Comparison of ENCODE assay signal across 9 cellular contexts in the genomic region with DNA sequence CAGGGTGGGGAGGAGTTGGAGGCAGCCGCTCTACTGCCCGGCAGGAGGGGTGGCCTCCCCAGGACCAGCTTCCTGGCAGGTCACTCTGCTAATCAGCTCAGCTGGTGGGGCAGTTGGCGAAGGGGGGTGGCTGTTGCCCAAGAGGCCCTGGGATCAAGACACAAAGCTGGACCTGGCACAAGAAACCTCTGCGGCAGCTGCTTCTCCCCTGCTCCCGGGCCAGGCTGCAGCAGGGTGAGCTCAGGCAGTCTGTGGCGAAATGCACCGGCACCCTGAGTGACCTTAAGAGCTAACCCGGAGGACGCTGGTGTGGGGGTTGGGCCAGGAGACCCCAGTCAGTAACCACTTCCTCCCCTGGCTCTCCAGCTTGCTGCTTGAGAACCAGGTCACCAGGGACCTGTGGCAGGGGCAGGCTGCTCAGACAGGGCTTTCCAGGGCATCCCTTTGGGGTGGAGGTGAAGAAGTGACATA. TPM values are rescaled to one million over a fixed set of nuclear protein-coding genes. Genes with fewer than 3 reads are reported as not detected.
DNase-seq lines count a peak whose midpoint lies in the region; ATAC-seq, FAIRE-seq and TF ChIP-seq lines count a peak whose summit lies in the region.
"Had no signal": no experiment of that assay in that cellular context is flagged by ENCODE, and none has a peak within 500 bp of the region (broad histone marks: within the 10 kb centered on the region; RNA-seq: fewer than 3 reads in every experiment).

No MANE protein-coding gene starts in this region.

- no peaks in the 10 kb centered on the region for H3K9me3 Mint-ChIP-seq in IgD-negative memory B cell
- no peaks in the 10 kb centered on the region for H3K9me3 Mint-ChIP-seq in activated CD8-positive, alpha-beta T cell treated with anti-CD3 and anti-CD28 coated beads for 36 hours

- H3K27ac Mint-ChIP-seq in IgD-negative memory B cell, result peak overlapping the region in 2 of 3 donors; percentile 91 to 96
- H3K27ac Mint-ChIP-seq in activated CD8-positive, alpha-beta T cell treated with anti-CD3 and anti-CD28 coated beads for 36 hours, result peak overlapping the region; percentile 97

- peak; percentile 2 for ATAC-seq in activated CD8-positive, alpha-beta T cell treated with anti-CD3 and anti-CD28 coated beads for 36 hours
- peak; percentile 38 to 64 for ATAC-seq in left cardiac atrium
- no peak for ATAC-seq in activated CD4-positive, CD25-positive, alpha-beta regulatory T cell treated with anti-CD3 and anti-CD28 coated beads, Interleukin-2, amount 50 U/mL, for 24 hours
- no peak for ATAC-seq in HG02885 (IDR thresholded peaks at IDR 0.05; ENCODE audit: poor library complexity, unreplicated experiment)

- H3K4me3 ChIP-seq in prostate gland, result no peak overlapping the region

- POLR2A ChIA-PET in activated CD8-positive, alpha-beta T cell treated with anti-CD3 and anti-CD28 coated beads for 36 hours (lab: Charles Lee), result interaction anchor here (0.6 to 3.7 kb wide), 3 partner anchors 11 to 103 kb away, joined by 3 to 29 read pairs (median 3); partner anchors contain the start of gene CLIP4

- H3K27ac ChIP-seq in prostate gland, result peak overlapping the region in 1 of 2 donors; percentile 39

- no peaks in the 10 kb centered on the region for H3K9me3 ChIP-seq in prostate gland

- H3K4me1 ChIP-seq in prostate gland (replicated peaks), result no peaks in the 10 kb centered on the region

- H3K4me1 Mint-ChIP-seq in IgD-negative memory B cell, result peaks cover 25 to 34% (median 26%) of the 10 kb centered on the region in 3 donors
- H3K4me1 Mint-ChIP-seq in activated CD8-positive, alpha-beta T cell treated with anti-CD3 and anti-CD28 coated beads for 36 hours (ENCODE audit: low read depth), result peaks cover 85% of the 10 kb centered on the region

- H3K36me3 Mint-ChIP-seq in IgD-negative memory B cell, result no peaks in the 10 kb centered on the region
- no peaks in the 10 kb centered on the region for H3K36me3 Mint-ChIP-seq in activated CD8-positive, alpha-beta T cell treated with anti-CD3 and anti-CD28 coated beads for 36 hours (ENCODE audit: low read depth)

- no peak for TF ChIP-seq CTCF in activated CD8-positive, alpha-beta T cell treated with anti-CD3 and anti-CD28 coated beads for 36 hours (IDR thresholded peaks at IDR 0.05)
- TF ChIP-seq CTCF in prostate gland (IDR thresholded peaks at IDR 0.05), result no peak

- CTCF ChIA-PET in activated CD8-positive, alpha-beta T cell treated with anti-CD3 and anti-CD28 coated beads for 36 hours (lab: Charles Lee), result interaction anchor here (0.9 to 3.0 kb wide), 3 partner anchors 10 to 135 kb away, joined by 3 to 14 read pairs (median 5); no protein-coding TSS in a partner anchor

- no peak for TF ChIP-seq POLR2A in prostate gland (IDR thresholded peaks at IDR 0.05)

- DNase-seq in activated CD8-positive, alpha-beta T cell treated with anti-CD3 and anti-CD28 coated beads for 36 hours, result peak; percentile 72
- DNase-seq in left cardiac atrium (peak; percentile 86), RCC 7860 (ENCODE audit: low spot score) (no peak), prostate gland (ENCODE audit: low spot score) (no peak)
- DNase-seq in stimulated activated CD8-positive, alpha-beta memory T cell treated with anti-CD3 and anti-CD28 coated beads, Interleukin-12 subunit alpha, Interleukin-12 subunit beta, amount 100 ng/mL, for 4 hours (ENCODE audit: low read depth), result peak; percentile 13

- no peaks in the 10 kb centered on the region for H3K27me3 Mint-ChIP-seq in IgD-negative memory B cell
- no peaks in the 10 kb centered on the region for H3K27me3 Mint-ChIP-seq in activated CD8-positive, alpha-beta T cell treated with anti-CD3 and anti-CD28 coated beads for 36 hours

- H3K27me3 ChIP-seq in prostate gland (replicated peaks; ENCODE audit: insufficient read depth), result no peaks in the 10 kb centered on the region

- H3K4me3 Mint-ChIP-seq in IgD-negative memory B cell, result no peak overlapping the region
- H3K4me3 Mint-ChIP-seq in activated CD8-positive, alpha-beta T cell treated with anti-CD3 and anti-CD28 coated beads for 36 hours, result peak overlapping the region; percentile 26

- intact Hi-C loops in activated CD8-positive, alpha-beta T cell treated with anti-CD3 and anti-CD28 coated beads for 36 hours (cut with micrococcal nuclease), result loop anchor here (5.0 to 10.0 kb wide), 2 partner anchors 55 to 103 kb away; partner anchors contain the start of gene CLIP4
- intact Hi-C loops in left cardiac atrium (cut with DNase I) (loop anchor here in 1 of 2 donors (5.0 to 10.0 kb wide), 3 partner anchors 35 to 103 kb away; partner anchors contain the start of gene CLIP4), prostate gland (cut with DNase I) (loop anchor here (5.0 to 10.0 kb wide), 3 partner anchors 50 to 103 kb away; partner anchors contain the start of gene CLIP4)

- H3K36me3 ChIP-seq in prostate gland, result no peaks in the 10 kb centered on the region

- 71% methylated on average over 9 of the region's 9 CpGs for WGBS in prostate gland

- no peak for FAIRE-seq in RCC 7860 (lab: Jason Lieb, UNC)

RNA-seq across cellular contexts. Expression of gene TOGARAM2, which starts 31.1 kb away (rescaled TPM):
- polyA plus RNA-seq in IgD-negative memory B cell, result 0.28 TPM
- total RNA-seq in activated CD8-positive, alpha-beta T cell treated with anti-CD3 and anti-CD28 coated beads for 36 hours, result 1 to 10 TPM; 2.3 to 2.7 TPM
- total RNA-seq in left cardiac atrium (10 to 100 TPM; 15.5 to 24.8 TPM), prostate gland (under 1 TPM; 0.36 to 0.62 TPM)
- total RNA-seq: RPMI7951 had no signal

Comparison
In these comparisons a context has a peak if more than half of its experiments do, and no peak if none do; other contexts are left out.
1. ATAC-seq: peak in activated CD8-positive, alpha-beta T cell treated with anti-CD3 and anti-CD28 coated beads for 36 hours (single experiment) and left cardiac atrium (2 of 2); none in activated CD4-positive, CD25-positive, alpha-beta regulatory T cell treated with anti-CD3 and anti-CD28 coated beads, Interleukin-2, amount 50 U/mL, for 24 hours (0 of 2) and HG02885 (single experiment).
2. DNase-seq: peak in activated CD8-positive, alpha-beta T cell treated with anti-CD3 and anti-CD28 coated beads for 36 hours (single experiment), left cardiac atrium (single experiment) and stimulated activated CD8-positive, alpha-beta memory T cell treated with anti-CD3 and anti-CD28 coated beads, Interleukin-12 subunit alpha, Interleukin-12 subunit beta, amount 100 ng/mL, for 4 hours (single experiment); none in RCC 7860 (single experiment) and prostate gland (single experiment).
3. RNA of gene TOGARAM2, which starts 31.1 kb away (total RNA-seq): 15.5 to 24.8 TPM in left cardiac atrium; 2.3 to 2.7 TPM in activated CD8-positive, alpha-beta T cell treated with anti-CD3 and anti-CD28 coated beads for 36 hours and 0.36 to 0.62 TPM in prostate gland; every median in the first group is over 4 times any median in the second.